In the genomic region with DNA sequence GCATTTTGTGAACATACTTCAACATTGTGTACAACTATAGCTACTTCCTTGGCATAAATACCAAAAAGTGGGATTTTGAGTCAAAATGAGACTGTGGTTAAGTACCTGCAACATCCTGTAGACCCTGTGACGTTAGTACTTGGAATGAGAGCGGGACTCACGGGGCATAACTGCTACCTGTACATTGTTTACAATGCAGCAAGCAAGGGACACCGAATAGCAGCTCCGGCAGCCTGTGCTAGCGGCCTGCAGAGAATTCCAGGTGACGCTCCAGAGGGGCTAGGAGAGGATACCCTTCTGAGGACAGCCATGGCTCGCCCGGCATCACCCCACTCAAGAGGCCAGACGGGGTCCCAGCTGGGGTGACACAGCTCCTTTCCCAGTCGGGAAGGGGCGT, we compare ENCODE assay signal across 8 cellular contexts. TPM values are rescaled to one million over a fixed set of nuclear protein-coding genes. Genes with fewer than 3 reads are reported as not detected.
DNase-seq lines count a peak whose midpoint lies in the region; ATAC-seq and TF ChIP-seq lines count a peak whose summit lies in the region.

No MANE protein-coding gene starts in this region.

- H3K27me3 ChIP-seq in iPS-20b (ENCODE audit: insufficient read depth, low read length) (no peaks in the 10 kb centered on the region), suprapubic skin (no peaks in the 10 kb centered on the region)

- no peaks in the 10 kb centered on the region for H3K9me3 ChIP-seq in iPS-20b (ENCODE audit: insufficient read depth, low read depth, low read length)
- no peaks in the 10 kb centered on the region for H3K9me3 ChIP-seq in suprapubic skin

- H3K27me3 Mint-ChIP-seq in activated naive CD4-positive, alpha-beta T cell treated with anti-CD3 and anti-CD28 coated beads, Interleukin-2, amount 10 ng/mL, durations not matched to agents 7 days and 5 days, result no peaks in the 10 kb centered on the region
- no peaks in the 10 kb centered on the region for H3K27me3 Mint-ChIP-seq in activated T-helper 1 cell treated with anti-CD3 and anti-CD28 coated beads, Interleukin-12 subunit alpha, Interleukin-12 subunit beta, Interleukin-2, Interleukin-4 antibody, amounts not matched to agents 30 ng/mL and 10 ng/mL and 1 ng/mL, durations not matched to agents 14 hours and 24 hours and 36 hours (ENCODE audit: insufficient read depth)

- peak overlapping the region; percentile 82; the same call in 1 of the 2 replicates for H3K9ac ChIP-seq in iPS-20b (ENCODE audit: low read depth, low read length)

- intact Hi-C loops in activated T-helper 1 cell treated with anti-CD3 and anti-CD28 coated beads, Interleukin-12 subunit alpha, Interleukin-12 subunit beta, Interleukin-2, Interleukin-4 antibody, amounts not matched to agents 30 ng/mL and 10 ng/mL and 1 ng/mL, durations not matched to agents 14 hours and 24 hours and 36 hours (cut with micrococcal nuclease), result loop anchor here (1.0 to 5.0 kb wide), 5 partner anchors 16 to 665 kb away; a partner anchor contains a TSS

- CTCF ChIA-PET in activated naive CD4-positive, alpha-beta T cell treated with anti-CD3 and anti-CD28 coated beads, Interleukin-2, amount 10 ng/mL, durations not matched to agents 7 days and 5 days (lab: Charles Lee), result interaction anchor here (1.6 kb wide), 1 partner anchor 111 kb away, joined by 3 read pairs; no protein-coding TSS in a partner anchor

- no peak for TF ChIP-seq EP300 in suprapubic skin (IDR thresholded peaks at IDR 0.05)

- peaks cover 28% of the 10 kb centered on the region for H3K36me3 Mint-ChIP-seq in activated naive CD4-positive, alpha-beta T cell treated with anti-CD3 and anti-CD28 coated beads, Interleukin-2, amount 10 ng/mL, durations not matched to agents 7 days and 5 days
- H3K36me3 Mint-ChIP-seq in activated T-helper 1 cell treated with anti-CD3 and anti-CD28 coated beads, Interleukin-12 subunit alpha, Interleukin-12 subunit beta, Interleukin-2, Interleukin-4 antibody, amounts not matched to agents 30 ng/mL and 10 ng/mL and 1 ng/mL, durations not matched to agents 14 hours and 24 hours and 36 hours (ENCODE audit: low read depth), result peaks cover 29% of the 10 kb centered on the region

- peaks cover 22% of the 10 kb centered on the region for H3K4me1 Mint-ChIP-seq in activated naive CD4-positive, alpha-beta T cell treated with anti-CD3 and anti-CD28 coated beads, Interleukin-2, amount 10 ng/mL, durations not matched to agents 7 days and 5 days
- no peaks in the 10 kb centered on the region for H3K4me1 Mint-ChIP-seq in activated T-helper 1 cell treated with anti-CD3 and anti-CD28 coated beads, Interleukin-12 subunit alpha, Interleukin-12 subunit beta, Interleukin-2, Interleukin-4 antibody, amounts not matched to agents 30 ng/mL and 10 ng/mL and 1 ng/mL, durations not matched to agents 14 hours and 24 hours and 36 hours (ENCODE audit: low read depth)

- H3K9me3 Mint-ChIP-seq in activated naive CD4-positive, alpha-beta T cell treated with anti-CD3 and anti-CD28 coated beads, Interleukin-2, amount 10 ng/mL, durations not matched to agents 7 days and 5 days, result peaks cover 7% of the 10 kb centered on the region
- H3K9me3 Mint-ChIP-seq in activated T-helper 1 cell treated with anti-CD3 and anti-CD28 coated beads, Interleukin-12 subunit alpha, Interleukin-12 subunit beta, Interleukin-2, Interleukin-4 antibody, amounts not matched to agents 30 ng/mL and 10 ng/mL and 1 ng/mL, durations not matched to agents 14 hours and 24 hours and 36 hours, result peaks cover 12% of the 10 kb centered on the region

- no peak for TF ChIP-seq CTCF in suprapubic skin (IDR thresholded peaks at IDR 0.05)

- TF ChIP-seq POLR2A in suprapubic skin (IDR thresholded peaks at IDR 0.05), result no peak

- peaks cover 59% of the 10 kb centered on the region for H3K36me3 ChIP-seq in iPS-20b (ENCODE audit: insufficient read depth, low read depth, low read length)
- peaks cover 9% of the 10 kb centered on the region for H3K36me3 ChIP-seq in suprapubic skin

- no peak for ATAC-seq in HG03457 (IDR thresholded peaks at IDR 0.05; ENCODE audit: unreplicated experiment)

- peak overlapping the region; percentile 83; the same call in 1 of the 2 replicates for H3K4me3 ChIP-seq in iPS-20b (ENCODE audit: low read length)
- peak overlapping the region; percentile 57 for H3K4me3 ChIP-seq in suprapubic skin

- H3K27ac ChIP-seq in iPS-20b (ENCODE audit: low read length) (no peak overlapping the region), suprapubic skin (peak overlapping the region; percentile 77)

- DNase-seq in activated naive CD4-positive, alpha-beta T cell treated with anti-CD3 and anti-CD28 coated beads, Interleukin-2, amount 10 ng/mL, durations not matched to agents 7 days and 5 days, result peak; percentile 27
- DNase-seq in activated naive CD4-positive, alpha-beta T cell treated with anti-CD3 and anti-CD28 coated beads, Interleukin-2, amount 50 U/mL, for 16 hours, result no peak
- DNase-seq in activated T-helper 1 cell treated with anti-CD3 and anti-CD28 coated beads, Interleukin-12 subunit alpha, Interleukin-12 subunit beta, Interleukin-2, Interleukin-4 antibody, amounts not matched to agents 30 ng/mL and 10 ng/mL and 1 ng/mL, durations not matched to agents 14 hours and 24 hours and 36 hours (ENCODE audit: low spot score), result no peak
- DNase-seq in suprapubic skin (ENCODE audit: low spot score in 2 of 2), result no peak
- no peak for DNase-seq in SK-N-DZ (ENCODE audit: low spot score)
- DNase-seq in effector CD4-positive, alpha-beta T cell, result no peak

- 55% methylated on average over 10 of the region's 12 CpGs for WGBS in suprapubic skin

- peak overlapping the region; percentile 96 for H3K27ac Mint-ChIP-seq in activated naive CD4-positive, alpha-beta T cell treated with anti-CD3 and anti-CD28 coated beads, Interleukin-2, amount 10 ng/mL, durations not matched to agents 7 days and 5 days
- peak overlapping the region; percentile 97 for H3K27ac Mint-ChIP-seq in activated T-helper 1 cell treated with anti-CD3 and anti-CD28 coated beads, Interleukin-12 subunit alpha, Interleukin-12 subunit beta, Interleukin-2, Interleukin-4 antibody, amounts not matched to agents 30 ng/mL and 10 ng/mL and 1 ng/mL, durations not matched to agents 14 hours and 24 hours and 36 hours

- peak overlapping the region; percentile 95 for H3K4me3 Mint-ChIP-seq in activated naive CD4-positive, alpha-beta T cell treated with anti-CD3 and anti-CD28 coated beads, Interleukin-2, amount 10 ng/mL, durations not matched to agents 7 days and 5 days
- H3K4me3 Mint-ChIP-seq in activated T-helper 1 cell treated with anti-CD3 and anti-CD28 coated beads, Interleukin-12 subunit alpha, Interleukin-12 subunit beta, Interleukin-2, Interleukin-4 antibody, amounts not matched to agents 30 ng/mL and 10 ng/mL and 1 ng/mL, durations not matched to agents 14 hours and 24 hours and 36 hours, result peak overlapping the region; percentile 96

- H3K4me1 ChIP-seq in iPS-20b (ENCODE audit: insufficient read depth, low read length) (no peaks in the 10 kb centered on the region), suprapubic skin (peaks cover 4% of the 10 kb centered on the region)

RNA-seq across cellular contexts. Expression of a gene that starts 0.8 kb away (rescaled TPM):
- 17.9 and 19.6 TPM in 2 replicates for total RNA-seq in activated T-helper 1 cell treated with anti-CD3 and anti-CD28 coated beads, Interleukin-12 subunit alpha, Interleukin-12 subunit beta, Interleukin-2, Interleukin-4 antibody, amounts not matched to agents 30 ng/mL and 10 ng/mL and 1 ng/mL, durations not matched to agents 14 hours and 24 hours and 36 hours
- total RNA-seq in suprapubic skin, result 10 to 100 TPM; 20.5 to 41.1 (median 27.8) TPM
- 17.5 and 21.5 TPM in 2 replicates for polyA plus RNA-seq in SK-N-DZ (2014; cell fraction: cytosol; rRNA removed)
- 36.6 and 47.3 TPM in 2 replicates for polyA plus RNA-seq in SK-N-DZ (2014; cell fraction: nucleus; rRNA removed)
